In the genomic region with DNA sequence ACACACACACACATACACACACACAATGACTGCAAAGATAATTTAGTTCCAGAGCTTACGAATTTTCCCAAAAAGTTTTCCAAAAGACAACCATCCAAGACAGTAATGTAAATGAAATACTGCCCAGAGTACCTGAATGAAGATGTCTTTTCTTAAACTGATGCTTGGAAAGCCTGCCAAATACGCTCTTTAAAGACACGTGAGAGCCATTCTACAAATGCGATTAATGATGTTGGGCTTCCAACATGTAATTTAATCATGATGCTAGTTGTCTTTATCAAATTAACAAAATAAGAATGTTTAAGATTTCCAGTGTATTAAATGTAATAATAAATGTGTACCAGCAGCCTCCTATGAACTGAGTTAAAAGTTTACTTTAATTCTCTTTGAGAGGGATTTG, we compare ENCODE assay signal across 40 cellular contexts.
"Had no signal": no experiment of that assay in that cellular context is flagged by ENCODE, and none has a peak within 500 bp of the region (broad histone marks: within the 10 kb centered on the region; RNA-seq: fewer than 3 reads in every experiment).

No MANE protein-coding gene starts in this region.

- H3K27ac ChIP-seq: adrenal gland, body of pancreas, brain microvascular endothelial cell, breast epithelium, cardiac muscle cell had no signal

- H3K27ac Mint-ChIP-seq: activated naive CD4-positive, alpha-beta T cell treated with anti-CD3 and anti-CD28 coated beads for 36 hours; activated naive CD4-positive, alpha-beta T cell treated with anti-CD3 and anti-CD28 coated beads, Interleukin-2, amount 10 ng/mL, durations not matched to agents 7 days and 5 days; activated naive CD4-positive, alpha-beta T cell treated with anti-CD3 and anti-CD28 coated beads, Interleukin-2, amount 50 U/mL, for 24 hours; activated naive CD4-positive, alpha-beta T cell treated with anti-CD3 and anti-CD28 coated beads, Interleukin-2, amount 50 U/mL, for 72 hours; activated naive CD8-positive, alpha-beta T cell; activated naive CD8-positive, alpha-beta T cell treated with anti-CD3 and anti-CD28 coated beads for 36 hours; activated naive CD8-positive, alpha-beta T cell treated with anti-CD3 and anti-CD28 coated beads, Interleukin-2, amount 10 ng/mL, durations not matched to agents 7 days and 5 days; activated naive CD8-positive, alpha-beta T cell treated with anti-CD3 and anti-CD28 coated beads, Interleukin-2, amount 50 U/mL, for 24 hours; activated T-cell treated with anti-CD3 and anti-CD28 coated beads, Interleukin-2, amount 50 U/mL, for 24 hours; activated T-cell treated with anti-CD3 and anti-CD28 coated beads, Interleukin-2, amount 50 U/mL, for 72 hours; activated T-helper 1 cell treated with anti-CD3 and anti-CD28 coated beads, Interleukin-12 subunit alpha, Interleukin-12 subunit beta, Interleukin-2, Interleukin-4 antibody, amounts not matched to agents 30 ng/mL and 10 ng/mL and 1 ng/mL, durations not matched to agents 14 hours and 24 hours and 36 hours; activated T-helper 17 cell treated with anti-CD3 and anti-CD28 coated beads, Interleukin-2, amount 50 U/mL, for 72 hours; activated T-helper 2 cell treated with anti-CD3 and anti-CD28 coated beads, Interferon-gamma antibody, Interleukin-2, Interleukin-4, amounts not matched to agents 10 μg/mL and 5 μg/mL and 100 μg/mL, durations not matched to agents 14 hours and 24 hours and 36 hours; brain had no signal

- DNase-seq: activated effector memory CD4-positive, alpha-beta T cell treated with anti-CD3 and anti-CD28 coated beads, Interleukin-2, amount 50 U/mL, for 16 hours; activated effector memory CD4-positive, alpha-beta T cell treated with Interleukin-2 at 50 U/mL for 16 hours; activated gamma-delta T cell; activated gamma-delta T cell treated with Interleukin-2 at 50 U/mL for 16 hours; activated naive CD4-positive, alpha-beta T cell; activated naive CD4-positive, alpha-beta T cell treated with anti-CD3 and anti-CD28 coated beads for 36 hours; activated naive CD4-positive, alpha-beta T cell treated with anti-CD3 and anti-CD28 coated beads, Interleukin-2, amount 10 ng/mL, durations not matched to agents 7 days and 5 days; activated naive CD4-positive, alpha-beta T cell treated with anti-CD3 and anti-CD28 coated beads, Interleukin-2, amount 50 U/mL, for 16 hours; activated naive CD4-positive, alpha-beta T cell treated with Interleukin-2 at 50 U/mL for 16 hours; activated naive CD8-positive, alpha-beta T cell treated with anti-CD3 and anti-CD28 coated beads for 36 hours; activated naive CD8-positive, alpha-beta T cell treated with anti-CD3 and anti-CD28 coated beads, Interleukin-2, amount 10 ng/mL, durations not matched to agents 7 days and 5 days; activated naive CD8-positive, alpha-beta T cell treated with anti-CD3 and anti-CD28 coated beads, Interleukin-2, amount 50 U/mL, for 24 hours; activated T-cell treated with anti-CD3 and anti-CD28 coated beads, Interleukin-2, amount 50 U/mL, for 1 hour; activated T-cell treated with anti-CD3 and anti-CD28 coated beads, Interleukin-2, amount 50 U/mL, for 24 hours; activated T-cell treated with anti-CD3 and anti-CD28 coated beads, Interleukin-2, amount 50 U/mL, for 4 hours; activated T-cell treated with anti-CD3 and anti-CD28 coated beads, Interleukin-2, amount 50 U/mL, for 48 hours; activated T-cell treated with anti-CD3 and anti-CD28 coated beads, Interleukin-2, amount 50 U/mL, for 72 hours; adrenal gland; amniotic stem cell; amygdala; anterior cingulate cortex; aorta; body of pancreas; brain microvascular endothelial cell; caudate nucleus; central memory CD4-positive, alpha-beta T cell; cerebellar nuclear complex had no signal

- H3K9me3 ChIP-seq: adrenal gland, ascending aorta, body of pancreas, breast epithelium had no signal

- FAIRE-seq: astrocyte, bronchial epithelial cell had no signal

- H3K27me3 Mint-ChIP-seq: activated naive CD4-positive, alpha-beta T cell treated with anti-CD3 and anti-CD28 coated beads, Interleukin-2, amount 10 ng/mL, durations not matched to agents 7 days and 5 days; activated naive CD4-positive, alpha-beta T cell treated with anti-CD3 and anti-CD28 coated beads, Interleukin-2, amount 50 U/mL, for 24 hours; activated naive CD8-positive, alpha-beta T cell; activated naive CD8-positive, alpha-beta T cell treated with anti-CD3 and anti-CD28 coated beads for 36 hours; activated naive CD8-positive, alpha-beta T cell treated with anti-CD3 and anti-CD28 coated beads, Interleukin-2, amount 10 ng/mL, durations not matched to agents 7 days and 5 days; activated naive CD8-positive, alpha-beta T cell treated with anti-CD3 and anti-CD28 coated beads, Interleukin-2, amount 50 U/mL, for 24 hours; activated T-cell treated with anti-CD3 and anti-CD28 coated beads, Interleukin-2, amount 50 U/mL, for 24 hours; activated T-helper 17 cell treated with anti-CD3 and anti-CD28 coated beads, Interleukin-2, amount 50 U/mL, for 72 hours; brain; central memory CD8-positive, alpha-beta T cell had no signal

- H3K4me3 Mint-ChIP-seq: activated naive CD4-positive, alpha-beta T cell treated with anti-CD3 and anti-CD28 coated beads for 36 hours; activated naive CD4-positive, alpha-beta T cell treated with anti-CD3 and anti-CD28 coated beads, Interleukin-2, amount 10 ng/mL, durations not matched to agents 7 days and 5 days; activated naive CD4-positive, alpha-beta T cell treated with anti-CD3 and anti-CD28 coated beads, Interleukin-2, amount 50 U/mL, for 24 hours; activated naive CD8-positive, alpha-beta T cell; activated naive CD8-positive, alpha-beta T cell treated with anti-CD3 and anti-CD28 coated beads for 36 hours; activated naive CD8-positive, alpha-beta T cell treated with anti-CD3 and anti-CD28 coated beads, Interleukin-2, amount 10 ng/mL, durations not matched to agents 7 days and 5 days; activated naive CD8-positive, alpha-beta T cell treated with anti-CD3 and anti-CD28 coated beads, Interleukin-2, amount 50 U/mL, for 24 hours; activated T-cell treated with anti-CD3 and anti-CD28 coated beads, Interleukin-2, amount 50 U/mL, for 24 hours; activated T-cell treated with anti-CD3 and anti-CD28 coated beads, Interleukin-2, amount 50 U/mL, for 4 hours; activated T-cell treated with anti-CD3 and anti-CD28 coated beads, Interleukin-2, amount 50 U/mL, for 72 hours; activated T-helper 1 cell treated with anti-CD3 and anti-CD28 coated beads, Interleukin-12 subunit alpha, Interleukin-12 subunit beta, Interleukin-2, Interleukin-4 antibody, amounts not matched to agents 30 ng/mL and 10 ng/mL and 1 ng/mL, durations not matched to agents 14 hours and 24 hours and 36 hours; activated T-helper 17 cell treated with anti-CD3 and anti-CD28 coated beads, Interleukin-2, amount 50 U/mL, for 72 hours; brain; central memory CD8-positive, alpha-beta T cell had no signal

- H3K4me3 ChIP-seq: adrenal gland, ascending aorta, body of pancreas, breast epithelium, cardiac muscle cell had no signal

- H3K27me3 ChIP-seq: adrenal gland, ascending aorta, body of pancreas, brain microvascular endothelial cell, breast epithelium, cardiac muscle cell had no signal

- H3K9me3 Mint-ChIP-seq: activated naive CD4-positive, alpha-beta T cell treated with anti-CD3 and anti-CD28 coated beads for 36 hours; activated naive CD4-positive, alpha-beta T cell treated with anti-CD3 and anti-CD28 coated beads, Interleukin-2, amount 10 ng/mL, durations not matched to agents 7 days and 5 days; activated naive CD4-positive, alpha-beta T cell treated with anti-CD3 and anti-CD28 coated beads, Interleukin-2, amount 50 U/mL, for 24 hours; activated naive CD4-positive, alpha-beta T cell treated with anti-CD3 and anti-CD28 coated beads, Interleukin-2, amount 50 U/mL, for 72 hours; activated naive CD8-positive, alpha-beta T cell treated with anti-CD3 and anti-CD28 coated beads for 36 hours; activated naive CD8-positive, alpha-beta T cell treated with anti-CD3 and anti-CD28 coated beads, Interleukin-2, amount 10 ng/mL, durations not matched to agents 7 days and 5 days; activated naive CD8-positive, alpha-beta T cell treated with anti-CD3 and anti-CD28 coated beads, Interleukin-2, amount 50 U/mL, for 24 hours; activated T-cell treated with anti-CD3 and anti-CD28 coated beads, Interleukin-2, amount 50 U/mL, for 24 hours; activated T-cell treated with anti-CD3 and anti-CD28 coated beads, Interleukin-2, amount 50 U/mL, for 4 hours; activated T-cell treated with anti-CD3 and anti-CD28 coated beads, Interleukin-2, amount 50 U/mL, for 72 hours; activated T-helper 1 cell treated with anti-CD3 and anti-CD28 coated beads, Interleukin-12 subunit alpha, Interleukin-12 subunit beta, Interleukin-2, Interleukin-4 antibody, amounts not matched to agents 30 ng/mL and 10 ng/mL and 1 ng/mL, durations not matched to agents 14 hours and 24 hours and 36 hours; activated T-helper 17 cell treated with anti-CD3 and anti-CD28 coated beads, Interleukin-2, amount 50 U/mL, for 72 hours; activated T-helper 2 cell treated with anti-CD3 and anti-CD28 coated beads, Interferon-gamma antibody, Interleukin-2, Interleukin-4, amounts not matched to agents 10 μg/mL and 5 μg/mL and 100 μg/mL, durations not matched to agents 14 hours and 24 hours and 36 hours; brain; central memory CD8-positive, alpha-beta T cell had no signal

- H3K4me1 ChIP-seq: adrenal gland, body of pancreas, breast epithelium had no signal

- ATAC-seq: activated naive CD4-positive, alpha-beta T cell treated with anti-CD3 and anti-CD28 coated beads, Interleukin-2, amount 50 U/mL, for 72 hours; activated naive CD8-positive, alpha-beta T cell treated with anti-CD3 and anti-CD28 coated beads, Interleukin-2, amount 50 U/mL, for 24 hours; activated T-cell treated with anti-CD3 and anti-CD28 coated beads, Interleukin-2, amount 50 U/mL, for 4 hours; activated T-cell treated with anti-CD3 and anti-CD28 coated beads, Interleukin-2, amount 50 U/mL, for 72 hours; activated T-helper 17 cell treated with anti-CD3 and anti-CD28 coated beads, Interleukin-2, amount 50 U/mL, for 72 hours; body of pancreas had no signal
